In the genomic region with DNA sequence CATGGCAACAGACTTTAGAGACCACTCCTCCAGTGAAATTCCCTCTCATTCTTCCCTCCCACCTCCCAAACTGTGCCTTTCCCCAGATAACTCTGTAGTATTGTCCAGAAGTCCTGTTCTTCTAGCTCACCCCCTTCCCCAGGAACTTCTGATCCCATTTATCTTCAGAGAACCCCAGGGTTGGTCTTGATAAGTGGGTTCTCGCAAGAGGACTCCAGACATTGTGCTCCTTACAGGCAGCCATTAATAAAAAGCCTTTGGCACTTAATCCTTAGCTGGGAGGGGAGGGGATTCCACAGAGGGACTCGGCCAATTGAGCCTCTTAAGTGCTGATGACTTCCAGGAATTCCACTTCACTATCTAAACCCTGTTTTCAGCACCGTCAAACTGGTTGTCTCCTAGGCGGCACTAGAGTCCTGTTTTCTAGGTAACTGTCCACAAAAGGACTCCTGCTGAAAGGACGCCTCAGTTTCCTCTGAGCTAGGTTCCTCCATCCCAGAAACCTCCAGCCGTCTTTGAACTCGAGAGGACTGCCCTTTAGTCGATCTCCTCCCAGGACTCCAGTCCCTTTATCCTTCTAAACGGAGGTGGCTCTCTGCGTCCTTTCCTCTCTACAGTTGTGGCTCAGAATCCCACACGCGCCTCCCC, we compare ENCODE assay signal across 8 cellular contexts. TPM values are rescaled to one million over a fixed set of nuclear protein-coding genes. Genes with fewer than 3 reads are reported as not detected.
A peak's percentile ranks its signal among the peaks of the same experiment; 100 is the strongest.
DNase-seq lines count a peak whose midpoint lies in the region; ATAC-seq and TF ChIP-seq lines count a peak whose summit lies in the region.

No MANE protein-coding gene starts in this region.

- H3K36me3 ChIP-seq in adipocyte (ENCODE audit: control insufficient read depth, insufficient read depth, low read length, severe bottlenecking) (no peaks in the 10 kb centered on the region), thyroid gland (no peaks in the 10 kb centered on the region)

- no peaks in the 10 kb centered on the region for H3K9me3 ChIP-seq in adipocyte (ENCODE audit: control insufficient read depth, low read length)
- H3K9me3 ChIP-seq in thyroid gland: no peaks in the 10 kb centered on the region

- H3K27ac ChIP-seq in thyroid gland: peak overlapping the region; percentile 91 to 96 (median 92)

- peaks cover 12% of the 10 kb centered on the region for H3K27me3 ChIP-seq in adipocyte (replicated peaks; ENCODE audit: control insufficient read depth, insufficient read depth, low read length)
- no peaks in the 10 kb centered on the region for H3K27me3 ChIP-seq in thyroid gland

- intact Hi-C loops in thyroid gland (cut with DNase I): no loop called here

- DNase-seq in AG09309 (ENCODE audit: low read depth): no peak
- peak in 50 of 76 experiments; percentile 18 to 89 (median 60) for DNase-seq in HUDEP-2 (lab: John Stamatoyannopoulos, UW; ENCODE audit: unreplicated experiment in 76 of 76)
- DNase-seq in adipocyte (ENCODE audit: low read depth): no peak
- DNase-seq in islet precursor cell: peak; percentile 76
- peak; percentile 67 to 72 for DNase-seq in thyroid gland
- no peak for DNase-seq in NCI-H1105 treated with DMSO at 0.1 percent for 48 hours (lab: John Stamatoyannopoulos, UW)

- no peak for ATAC-seq in GM21723 (IDR thresholded peaks at IDR 0.05; ENCODE audit: unreplicated experiment)
- ATAC-seq in GM21423 (IDR thresholded peaks at IDR 0.05; ENCODE audit: unreplicated experiment): no peak

- H3K4me1 ChIP-seq in adipocyte (ENCODE audit: control insufficient read depth, insufficient read depth, low read length) (peaks cover 31% of the 10 kb centered on the region), thyroid gland (peaks cover 47 to 84% of the 10 kb centered on the region in 2 donors)

- no peak for TF ChIP-seq POLR2A in thyroid gland (IDR thresholded peaks at IDR 0.05)

- peak overlapping the region; percentile 59 for H3K9ac ChIP-seq in adipocyte (ENCODE audit: low read length)

- WGBS in thyroid gland, 2 donors: 1 to 2% methylated on average over 12 of the region's 12 CpGs

- H3K4me3 ChIP-seq in AG09309 (ENCODE audit: control insufficient read depth, low read depth, low read length) (peak overlapping the region; percentile 44), adipocyte (ENCODE audit: low read length) (peak overlapping the region; percentile 73), thyroid gland (replicated peaks in 1 of 3) (peak overlapping the region in 1 of 3 donors; percentile 53)

- TF ChIP-seq CTCF in AG09309 (IDR thresholded peaks at IDR 0.05; ENCODE audit: control insufficient read depth, insufficient read depth, low read depth, low read length, missing control alignments) (no peak), thyroid gland (IDR thresholded peaks at IDR 0.05) (peak in 1 of 6 experiments; percentile 11)

RNA-seq across cellular contexts. Expression of gene LTBP4, which starts 2.0 kb away (rescaled TPM):
- total RNA-seq in thyroid gland: 100 to 1,000 TPM; 134 to 276 (median 196) TPM

RNA-seq across cellular contexts. Expression of gene SHKBP1, which starts 26.5 kb away (rescaled TPM):
- total RNA-seq in thyroid gland: 10 to 100 TPM; 33.3 to 52.1 (median 42.9) TPM

Comparison
In these comparisons a context has a peak if more than half of its experiments do, and no peak if none do; other contexts are left out.
1. DNase-seq: peak in HUDEP-2 (50 of 76), islet precursor cell (single experiment) and thyroid gland (2 of 2); none in AG09309 (single experiment), adipocyte (single experiment) and NCI-H1105 treated with DMSO at 0.1 percent for 48 hours (single experiment).